Comparison of ENCODE assay signal across 1 cellular context in the genomic region with DNA sequence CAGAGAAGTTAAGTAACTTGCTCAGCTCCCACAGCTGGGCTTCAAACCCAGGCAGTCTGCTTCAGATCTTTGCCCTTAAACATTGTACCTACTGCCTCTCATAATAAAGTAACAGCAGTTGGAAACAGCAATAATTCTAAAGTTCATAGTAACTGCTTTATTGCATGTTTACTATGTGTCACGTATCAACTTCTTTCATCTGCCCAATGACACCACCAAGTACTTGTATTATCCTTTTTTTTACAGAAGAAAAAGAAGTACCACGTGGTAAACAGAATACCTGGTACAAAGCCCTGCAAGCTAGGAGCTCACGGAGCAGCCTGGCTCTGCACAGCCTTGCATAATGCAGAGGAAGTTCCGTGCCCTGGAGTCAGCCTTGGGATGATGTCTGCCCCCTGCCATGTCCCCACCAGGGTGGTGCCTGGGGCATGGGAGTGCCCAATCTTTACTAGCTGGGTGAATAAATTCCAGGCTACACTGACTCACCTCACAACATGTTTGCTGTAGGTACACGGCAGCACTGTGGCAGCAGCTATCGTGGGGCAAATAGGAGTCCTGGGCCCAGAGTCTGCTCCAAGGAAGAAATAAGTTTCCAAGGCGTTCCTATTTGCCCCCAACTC.
TF ChIP-seq lines count a peak whose summit lies in the region.

No MANE protein-coding gene starts in this region.

TF ChIP-seq in HepG2, 621 proteins besides CTCF, POLR2A, EP300 and RAD21 (continued from another document and continues in another):
- TF ChIP-seq, protein P1, sequence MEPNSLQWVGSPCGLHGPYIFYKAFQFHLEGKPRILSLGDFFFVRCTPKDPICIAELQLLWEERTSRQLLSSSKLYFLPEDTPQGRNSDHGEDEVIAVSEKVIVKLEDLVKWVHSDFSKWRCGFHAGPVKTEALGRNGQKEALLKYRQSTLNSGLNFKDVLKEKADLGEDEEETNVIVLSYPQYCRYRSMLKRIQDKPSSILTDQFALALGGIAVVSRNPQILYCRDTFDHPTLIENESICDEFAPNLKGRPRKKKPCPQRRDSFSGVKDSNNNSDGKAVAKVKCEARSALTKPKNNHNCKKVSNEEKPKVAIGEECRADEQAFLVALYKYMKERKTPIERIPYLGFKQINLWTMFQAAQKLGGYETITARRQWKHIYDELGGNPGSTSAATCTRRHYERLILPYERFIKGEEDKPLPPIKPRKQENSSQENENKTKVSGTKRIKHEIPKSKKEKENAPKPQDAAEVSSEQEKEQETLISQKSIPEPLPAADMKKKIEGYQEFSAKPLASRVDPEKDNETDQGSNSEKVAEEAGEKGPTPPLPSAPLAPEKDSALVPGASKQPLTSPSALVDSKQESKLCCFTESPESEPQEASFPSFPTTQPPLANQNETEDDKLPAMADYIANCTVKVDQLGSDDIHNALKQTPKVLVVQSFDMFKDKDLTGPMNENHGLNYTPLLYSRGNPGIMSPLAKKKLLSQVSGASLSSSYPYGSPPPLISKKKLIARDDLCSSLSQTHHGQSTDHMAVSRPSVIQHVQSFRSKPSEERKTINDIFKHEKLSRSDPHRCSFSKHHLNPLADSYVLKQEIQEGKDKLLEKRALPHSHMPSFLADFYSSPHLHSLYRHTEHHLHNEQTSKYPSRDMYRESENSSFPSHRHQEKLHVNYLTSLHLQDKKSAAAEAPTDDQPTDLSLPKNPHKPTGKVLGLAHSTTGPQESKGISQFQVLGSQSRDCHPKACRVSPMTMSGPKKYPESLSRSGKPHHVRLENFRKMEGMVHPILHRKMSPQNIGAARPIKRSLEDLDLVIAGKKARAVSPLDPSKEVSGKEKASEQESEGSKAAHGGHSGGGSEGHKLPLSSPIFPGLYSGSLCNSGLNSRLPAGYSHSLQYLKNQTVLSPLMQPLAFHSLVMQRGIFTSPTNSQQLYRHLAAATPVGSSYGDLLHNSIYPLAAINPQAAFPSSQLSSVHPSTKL (CRISPR knock-in tag; IDR thresholded peaks at IDR 0.05), result peak; percentile 43
- TF ChIP-seq, protein P2, sequence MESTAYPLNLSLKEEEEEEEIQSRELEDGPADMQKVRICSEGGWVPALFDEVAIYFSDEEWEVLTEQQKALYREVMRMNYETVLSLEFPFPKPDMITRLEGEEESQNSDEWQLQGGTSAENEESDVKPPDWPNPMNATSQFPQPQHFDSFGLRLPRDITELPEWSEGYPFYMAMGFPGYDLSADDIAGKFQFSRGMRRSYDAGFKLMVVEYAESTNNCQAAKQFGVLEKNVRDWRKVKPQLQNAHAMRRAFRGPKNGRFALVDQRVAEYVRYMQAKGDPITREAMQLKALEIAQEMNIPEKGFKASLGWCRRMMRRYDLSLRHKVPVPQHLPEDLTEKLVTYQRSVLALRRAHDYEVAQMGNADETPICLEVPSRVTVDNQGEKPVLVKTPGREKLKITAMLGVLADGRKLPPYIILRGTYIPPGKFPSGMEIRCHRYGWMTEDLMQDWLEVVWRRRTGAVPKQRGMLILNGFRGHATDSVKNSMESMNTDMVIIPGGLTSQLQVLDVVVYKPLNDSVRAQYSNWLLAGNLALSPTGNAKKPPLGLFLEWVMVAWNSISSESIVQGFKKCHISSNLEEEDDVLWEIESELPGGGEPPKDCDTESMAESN (CRISPR knock-in tag; conservative IDR thresholded peaks at IDR 0.05), result no peak
- TF ChIP-seq FOXA3 (CRISPR knock-in tag; IDR thresholded peaks at IDR 0.05), result peak; percentile 22; the same call in 1 of the 2 replicates
- TF ChIP-seq PRMT3 (CRISPR knock-in tag; IDR thresholded peaks at IDR 0.05; ENCODE audit: borderline replicate concordance, low read depth), result no peak
- TF ChIP-seq ZBTB7B (CRISPR knock-in tag; IDR thresholded peaks at IDR 0.05), result no peak
- 0 out of 2 replicates have a peak, but pooled peaks have one; percentile 11 for TF ChIP-seq HOXA3 (CRISPR knock-in tag; IDR thresholded peaks at IDR 0.05)
- TF ChIP-seq KDM4B (CRISPR knock-in tag; IDR thresholded peaks at IDR 0.05), result no peak
- TF ChIP-seq CEBPG (CRISPR knock-in tag; IDR thresholded peaks at IDR 0.05), result peak; percentile 26
- peak; percentile 73; the same call in 1 of the 2 replicates for TF ChIP-seq HNRNPL (IDR thresholded peaks at IDR 0.05; ENCODE audit: low read depth, low read length)
- TF ChIP-seq PTBP1 (IDR thresholded peaks at IDR 0.05; ENCODE audit: low read depth, low read length, poor library complexity, severe bottlenecking), result no peak
- no peak for TF ChIP-seq SMYD3 (CRISPR knock-in tag; IDR thresholded peaks at IDR 0.05)
- no peak for TF ChIP-seq HES4 (CRISPR knock-in tag; IDR thresholded peaks at IDR 0.05; ENCODE audit: borderline replicate concordance)
- TF ChIP-seq ZNF841 (CRISPR knock-in tag; IDR thresholded peaks at IDR 0.05; ENCODE audit: borderline replicate concordance), result no peak
- TF ChIP-seq, protein P3, sequence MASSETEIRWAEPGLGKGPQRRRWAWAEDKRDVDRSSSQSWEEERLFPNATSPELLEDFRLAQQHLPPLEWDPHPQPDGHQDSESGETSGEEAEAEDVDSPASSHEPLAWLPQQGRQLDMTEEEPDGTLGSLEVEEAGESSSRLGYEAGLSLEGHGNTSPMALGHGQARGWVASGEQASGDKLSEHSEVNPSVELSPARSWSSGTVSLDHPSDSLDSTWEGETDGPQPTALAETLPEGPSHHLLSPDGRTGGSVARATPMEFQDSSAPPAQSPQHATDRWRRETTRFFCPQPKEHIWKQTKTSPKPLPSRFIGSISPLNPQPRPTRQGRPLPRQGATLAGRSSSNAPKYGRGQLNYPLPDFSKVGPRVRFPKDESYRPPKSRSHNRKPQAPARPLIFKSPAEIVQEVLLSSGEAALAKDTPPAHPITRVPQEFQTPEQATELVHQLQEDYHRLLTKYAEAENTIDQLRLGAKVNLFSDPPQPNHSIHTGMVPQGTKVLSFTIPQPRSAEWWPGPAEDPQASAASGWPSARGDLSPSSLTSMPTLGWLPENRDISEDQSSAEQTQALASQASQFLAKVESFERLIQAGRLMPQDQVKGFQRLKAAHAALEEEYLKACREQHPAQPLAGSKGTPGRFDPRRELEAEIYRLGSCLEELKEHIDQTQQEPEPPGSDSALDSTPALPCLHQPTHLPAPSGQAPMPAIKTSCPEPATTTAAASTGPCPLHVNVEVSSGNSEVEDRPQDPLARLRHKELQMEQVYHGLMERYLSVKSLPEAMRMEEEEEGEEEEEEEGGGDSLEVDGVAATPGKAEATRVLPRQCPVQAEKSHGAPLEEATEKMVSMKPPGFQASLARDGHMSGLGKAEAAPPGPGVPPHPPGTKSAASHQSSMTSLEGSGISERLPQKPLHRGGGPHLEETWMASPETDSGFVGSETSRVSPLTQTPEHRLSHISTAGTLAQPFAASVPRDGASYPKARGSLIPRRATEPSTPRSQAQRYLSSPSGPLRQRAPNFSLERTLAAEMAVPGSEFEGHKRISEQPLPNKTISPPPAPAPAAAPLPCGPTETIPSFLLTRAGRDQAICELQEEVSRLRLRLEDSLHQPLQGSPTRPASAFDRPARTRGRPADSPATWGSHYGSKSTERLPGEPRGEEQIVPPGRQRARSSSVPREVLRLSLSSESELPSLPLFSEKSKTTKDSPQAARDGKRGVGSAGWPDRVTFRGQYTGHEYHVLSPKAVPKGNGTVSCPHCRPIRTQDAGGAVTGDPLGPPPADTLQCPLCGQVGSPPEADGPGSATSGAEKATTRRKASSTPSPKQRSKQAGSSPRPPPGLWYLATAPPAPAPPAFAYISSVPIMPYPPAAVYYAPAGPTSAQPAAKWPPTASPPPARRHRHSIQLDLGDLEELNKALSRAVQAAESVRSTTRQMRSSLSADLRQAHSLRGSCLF (CRISPR knock-in tag; IDR thresholded peaks at IDR 0.05; ENCODE audit: borderline replicate concordance), result no peak
- TF ChIP-seq HNF4G (IDR thresholded peaks at IDR 0.05; ENCODE audit: borderline replicate concordance, low read depth, low read length), result peak; percentile 12; the same call in 1 of the 2 replicates
- no peak for TF ChIP-seq HNF4G (CRISPR knock-in tag; IDR thresholded peaks at IDR 0.05; ENCODE audit: borderline replicate concordance, low read depth)
- TF ChIP-seq ZFP36 (IDR thresholded peaks at IDR 0.05; ENCODE audit: borderline replicate concordance, low read depth, low read length, partially characterized antibody), result no peak
- no peak for TF ChIP-seq ZNF44 (CRISPR knock-in tag; IDR thresholded peaks at IDR 0.05)
- TF ChIP-seq, protein P4, sequence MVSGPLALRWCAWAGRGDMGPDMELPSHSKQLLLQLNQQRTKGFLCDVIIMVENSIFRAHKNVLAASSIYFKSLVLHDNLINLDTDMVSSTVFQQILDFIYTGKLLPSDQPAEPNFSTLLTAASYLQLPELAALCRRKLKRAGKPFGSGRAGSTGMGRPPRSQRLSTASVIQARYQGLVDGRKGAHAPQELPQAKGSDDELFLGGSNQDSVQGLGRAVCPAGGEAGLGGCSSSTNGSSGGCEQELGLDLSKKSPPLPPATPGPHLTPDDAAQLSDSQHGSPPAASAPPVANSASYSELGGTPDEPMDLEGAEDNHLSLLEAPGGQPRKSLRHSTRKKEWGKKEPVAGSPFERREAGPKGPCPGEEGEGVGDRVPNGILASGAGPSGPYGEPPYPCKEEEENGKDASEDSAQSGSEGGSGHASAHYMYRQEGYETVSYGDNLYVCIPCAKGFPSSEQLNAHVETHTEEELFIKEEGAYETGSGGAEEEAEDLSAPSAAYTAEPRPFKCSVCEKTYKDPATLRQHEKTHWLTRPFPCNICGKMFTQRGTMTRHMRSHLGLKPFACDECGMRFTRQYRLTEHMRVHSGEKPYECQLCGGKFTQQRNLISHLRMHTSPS (CRISPR knock-in tag; IDR thresholded peaks at IDR 0.05; ENCODE audit: low read depth), result peak; percentile 95
- no peak for TF ChIP-seq MIER3 (CRISPR knock-in tag; IDR thresholded peaks at IDR 0.05; ENCODE audit: borderline replicate concordance)
- TF ChIP-seq DPF2 (CRISPR knock-in tag; IDR thresholded peaks at IDR 0.05; ENCODE audit: borderline replicate concordance, low read depth), result no peak
- no peak for TF ChIP-seq SUZ12 (IDR thresholded peaks at IDR 0.05; ENCODE audit: low read depth, low read length)
- TF ChIP-seq, protein P5, sequence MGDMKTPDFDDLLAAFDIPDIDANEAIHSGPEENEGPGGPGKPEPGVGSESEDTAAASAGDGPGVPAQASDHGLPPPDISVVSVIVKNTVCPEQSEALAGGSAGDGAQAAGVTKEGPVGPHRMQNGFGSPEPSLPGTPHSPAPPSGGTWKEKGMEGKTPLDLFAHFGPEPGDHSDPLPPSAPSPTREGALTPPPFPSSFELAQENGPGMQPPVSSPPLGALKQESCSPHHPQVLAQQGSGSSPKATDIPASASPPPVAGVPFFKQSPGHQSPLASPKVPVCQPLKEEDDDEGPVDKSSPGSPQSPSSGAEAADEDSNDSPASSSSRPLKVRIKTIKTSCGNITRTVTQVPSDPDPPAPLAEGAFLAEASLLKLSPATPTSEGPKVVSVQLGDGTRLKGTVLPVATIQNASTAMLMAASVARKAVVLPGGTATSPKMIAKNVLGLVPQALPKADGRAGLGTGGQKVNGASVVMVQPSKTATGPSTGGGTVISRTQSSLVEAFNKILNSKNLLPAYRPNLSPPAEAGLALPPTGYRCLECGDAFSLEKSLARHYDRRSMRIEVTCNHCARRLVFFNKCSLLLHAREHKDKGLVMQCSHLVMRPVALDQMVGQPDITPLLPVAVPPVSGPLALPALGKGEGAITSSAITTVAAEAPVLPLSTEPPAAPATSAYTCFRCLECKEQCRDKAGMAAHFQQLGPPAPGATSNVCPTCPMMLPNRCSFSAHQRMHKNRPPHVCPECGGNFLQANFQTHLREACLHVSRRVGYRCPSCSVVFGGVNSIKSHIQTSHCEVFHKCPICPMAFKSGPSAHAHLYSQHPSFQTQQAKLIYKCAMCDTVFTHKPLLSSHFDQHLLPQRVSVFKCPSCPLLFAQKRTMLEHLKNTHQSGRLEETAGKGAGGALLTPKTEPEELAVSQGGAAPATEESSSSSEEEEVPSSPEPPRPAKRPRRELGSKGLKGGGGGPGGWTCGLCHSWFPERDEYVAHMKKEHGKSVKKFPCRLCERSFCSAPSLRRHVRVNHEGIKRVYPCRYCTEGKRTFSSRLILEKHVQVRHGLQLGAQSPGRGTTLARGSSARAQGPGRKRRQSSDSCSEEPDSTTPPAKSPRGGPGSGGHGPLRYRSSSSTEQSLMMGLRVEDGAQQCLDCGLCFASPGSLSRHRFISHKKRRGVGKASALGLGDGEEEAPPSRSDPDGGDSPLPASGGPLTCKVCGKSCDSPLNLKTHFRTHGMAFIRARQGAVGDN (CRISPR knock-in tag; IDR thresholded peaks at IDR 0.05), result peak; percentile 55
- TF ChIP-seq MTA1 (CRISPR knock-in tag; IDR thresholded peaks at IDR 0.05; ENCODE audit: borderline replicate concordance), result 0 out of 2 replicates have a peak, but pooled peaks have one; percentile 31
- no peak for TF ChIP-seq ZNF766 (CRISPR knock-in tag; IDR thresholded peaks at IDR 0.05; ENCODE audit: borderline replicate concordance)
- TF ChIP-seq ZMYM2 (CRISPR knock-in tag; IDR thresholded peaks at IDR 0.05), result peak; percentile 65; the same call in 1 of the 2 replicates
- no peak for TF ChIP-seq POLR2AphosphoS2 (IDR thresholded peaks at IDR 0.05; ENCODE audit: low read depth, low read length)
- TF ChIP-seq, protein P6, sequence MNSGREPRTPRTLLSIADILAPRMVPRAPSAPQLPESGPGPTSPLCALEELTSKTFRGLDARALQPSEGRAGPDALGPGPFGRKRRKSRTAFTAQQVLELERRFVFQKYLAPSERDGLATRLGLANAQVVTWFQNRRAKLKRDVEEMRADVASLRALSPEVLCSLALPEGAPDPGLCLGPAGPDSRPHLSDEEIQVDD (CRISPR knock-in tag; IDR thresholded peaks at IDR 0.05; ENCODE audit: borderline replicate concordance), result no peak
- 0 out of 2 replicates have a peak, but pooled peaks have one; percentile 22 for TF ChIP-seq YEATS4 (CRISPR knock-in tag; IDR thresholded peaks at IDR 0.05; ENCODE audit: borderline replicate concordance)
- peak; percentile 21; the same call in 1 of the 2 replicates for TF ChIP-seq PHF21A (CRISPR knock-in tag; IDR thresholded peaks at IDR 0.05)
- TF ChIP-seq ZFP36L1 (CRISPR knock-in tag; IDR thresholded peaks at IDR 0.05), result no peak
- TF ChIP-seq SALL1 (CRISPR knock-in tag; IDR thresholded peaks at IDR 0.05), result peak; percentile 33; the same call in 1 of the 2 replicates
- TF ChIP-seq ZNF605 (CRISPR knock-in tag; IDR thresholded peaks at IDR 0.05), result peak; percentile 57; the same call in 1 of the 2 replicates
- TF ChIP-seq CHD4 (IDR thresholded peaks at IDR 0.05; ENCODE audit: borderline replicate concordance, low read length), result no peak
- TF ChIP-seq ERF (CRISPR knock-in tag; IDR thresholded peaks at IDR 0.05), result 0 out of 2 replicates have a peak, but pooled peaks have one; percentile 29
- no peak for TF ChIP-seq ISX (CRISPR knock-in tag; conservative IDR thresholded peaks at IDR 0.05)
- 0 out of 2 replicates have a peak, but pooled peaks have one; percentile 44 for TF ChIP-seq TBX2 (CRISPR knock-in tag; IDR thresholded peaks at IDR 0.05; ENCODE audit: borderline replicate concordance)
